20 cellular contexts compared by ENCODE assay signal in the genomic region with DNA sequence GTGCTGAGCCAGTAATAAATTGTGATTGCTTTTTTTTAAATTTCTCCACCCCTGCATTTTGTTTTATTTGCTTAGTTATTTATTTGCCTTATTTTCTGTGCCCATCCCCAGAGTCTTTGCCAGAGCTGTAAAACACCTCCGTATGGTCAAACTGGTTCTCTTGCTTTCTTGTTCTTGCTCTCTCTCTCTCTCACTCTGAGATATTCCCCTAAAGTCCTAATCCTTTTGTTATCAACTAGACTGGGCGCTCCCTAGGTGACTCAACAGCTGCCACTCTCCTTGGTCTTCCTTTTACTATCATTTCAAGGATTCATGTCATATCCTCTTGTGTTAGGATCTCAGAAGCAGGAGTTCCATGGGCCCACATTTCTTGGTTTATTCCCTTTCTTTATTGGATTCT.
A peak's percentile ranks its signal among the peaks of the same experiment; 100 is the strongest.
DNase-seq lines count a peak whose midpoint lies in the region; ATAC-seq and TF ChIP-seq lines count a peak whose summit lies in the region.
"Had no signal": no experiment of that assay in that cellular context is flagged by ENCODE, and none has a peak within 500 bp of the region (broad histone marks: within the 10 kb centered on the region; RNA-seq: fewer than 3 reads in every experiment).

No MANE protein-coding gene starts in this region.

- no peak overlapping the region for H3K4me3 ChIP-seq in colonic mucosa
- H3K4me3 ChIP-seq: PC-9, SK-N-MC had no signal

- no peak overlapping the region for H3K27ac ChIP-seq in colonic mucosa
- H3K27ac ChIP-seq: PC-9, SK-N-MC had no signal

- intact Hi-C loops in colonic mucosa (cut with DNase I) (no loop called here), left colon (cut with DNase I, micrococcal nuclease) (no loop called here)

- ATAC-seq in left colon = peak; percentile 98

- no peak for TF ChIP-seq CTCF in colonic mucosa (IDR thresholded peaks at IDR 0.05)

- H3K27me3 ChIP-seq in colonic mucosa = no peaks in the 10 kb centered on the region

- no peaks in the 10 kb centered on the region for H3K9me3 ChIP-seq in colonic mucosa

- DNase-seq in NCI-H82 (lab: John Stamatoyannopoulos, UW) = peak; percentile 14
- no peak for DNase-seq in NCI-H82 treated with DMSO at 0.1 percent for 48 hours (lab: John Stamatoyannopoulos, UW; ENCODE audit: unreplicated experiment)
- DNase-seq in colonic mucosa = peak; percentile 33
- no peak for DNase-seq in left colon
- no peak for DNase-seq in stimulated activated CD8-positive, alpha-beta memory T cell treated with anti-CD3 and anti-CD28 coated beads, Interleukin-4, amount 100 ng/mL, for 48 hours
- no peak for DNase-seq in NCI-H524 (lab: John Stamatoyannopoulos, UW)
- no peak for DNase-seq in RPMI8226
- DNase-seq: Calu3; DND-41; HCEC 1CT; MV-4-11; NCI-H1105; NCI-H1436 treated with DMSO at 0.1 percent for 48 hours; NCI-H187 treated with DMSO at 0.1 percent for 48 hours; NCI-H446; NCI-H526; NK-92 treated with Interleukin-12 subunit alpha and Interleukin-12 subunit beta, amount 100 ng/mL, for 24 hours; PC-9; SIG-M5 had no signal

- no peaks in the 10 kb centered on the region for H3K4me1 ChIP-seq in colonic mucosa

- no peak overlapping the region for H3K9ac ChIP-seq in colonic mucosa (ENCODE audit: low read depth in 2 of 2, low read length in 2 of 2)

- no peaks in the 10 kb centered on the region for H3K36me3 ChIP-seq in colonic mucosa

Comparison
In these comparisons a context has a peak if more than half of its experiments do, and no peak if none do; other contexts are left out.
1. DNase-seq: peak in NCI-H82 (single experiment) and colonic mucosa (single experiment); none in NCI-H82 treated with DMSO at 0.1 percent for 48 hours (single experiment), left colon (0 of 2), stimulated activated CD8-positive, alpha-beta memory T cell treated with anti-CD3 and anti-CD28 coated beads, Interleukin-4, amount 100 ng/mL, for 48 hours (single experiment), NCI-H524 (0 of 2) and RPMI8226 (single experiment).